In the genomic region with DNA sequence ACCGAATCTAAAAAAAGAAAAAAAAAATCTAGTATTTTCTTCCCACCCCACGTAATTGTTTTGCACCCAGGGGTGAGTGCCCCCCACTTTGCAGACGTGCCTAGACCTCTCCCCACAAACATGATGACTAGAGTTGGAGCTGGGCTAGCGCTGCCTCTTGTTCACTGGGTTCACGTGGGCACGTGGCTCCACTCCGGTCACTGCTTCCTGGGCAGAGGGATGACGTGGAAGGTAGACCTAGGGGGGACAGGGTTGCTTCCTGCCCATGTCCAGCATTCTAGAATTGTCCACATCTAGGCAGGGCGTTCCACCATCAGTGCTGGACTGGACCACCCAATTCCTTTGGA, we compare ENCODE assay signal across 12 cellular contexts. TPM values are rescaled to one million over a fixed set of nuclear protein-coding genes. Genes with fewer than 3 reads are reported as not detected.
DNase-seq lines count a peak whose midpoint lies in the region; ATAC-seq, FAIRE-seq and TF ChIP-seq lines count a peak whose summit lies in the region.
"Had no signal": no experiment of that assay in that cellular context is flagged by ENCODE, and none has a peak within 500 bp of the region (broad histone marks: within the 10 kb centered on the region; RNA-seq: fewer than 3 reads in every experiment).

No MANE protein-coding gene starts in this region.

- H4K20me1 ChIP-seq in keratinocyte (ENCODE audit: control insufficient read depth, extremely low read depth, insufficient read depth, low read length): no peaks in the 10 kb centered on the region

- H3K9me3 ChIP-seq in keratinocyte (ENCODE audit: control insufficient read depth, low read depth, low read length): no peaks in the 10 kb centered on the region
- no peaks in the 10 kb centered on the region for H3K9me3 ChIP-seq in esophagus squamous epithelium
- H3K9me3 ChIP-seq: Peyer's patch, spleen, suprapubic skin had no signal

- no peak for FAIRE-seq in keratinocyte (lab: Jason Lieb, UNC)

- H3K4me2 ChIP-seq in keratinocyte (ENCODE audit: control insufficient read depth, extremely low read depth, insufficient read depth, low read depth, low read length): peak overlapping the region; percentile 58

- DNase-seq in stimulated activated naive CD8-positive, alpha-beta T cell treated with anti-CD3 and anti-CD28 coated beads, Interleukin-15, Interleukin-2, amounts not matched to agents 100 U/mL and 50 U/mL, for 24 hours: no peak
- DNase-seq in WTC11 (ENCODE audit: low spot score) (no peak), keratinocyte (ENCODE audit: low read depth, low spot score) (no peak), NCI-H2081 (lab: John Stamatoyannopoulos, UW) (no peak), glomerular visceral epithelial cell (ENCODE audit: extremely low spot score) (no peak), esophagus squamous epithelium (lab: John Stamatoyannopoulos, UW) (no peak)
- no peak for DNase-seq in activated CD4-positive, alpha-beta T cell treated with anti-CD3 and anti-CD28 coated beads for 1 hour

- peak overlapping the region; percentile 40 for H3K27ac Mint-ChIP-seq in stimulated activated naive CD8-positive, alpha-beta T cell treated with anti-CD3 and anti-CD28 coated beads, Interleukin-15, Interleukin-2, amounts not matched to agents 100 ng/mL and 50 ng/mL, for 24 hours
- no peak overlapping the region for H3K27ac Mint-ChIP-seq in WTC11

- intact Hi-C loops in esophagus squamous epithelium (cut with DNase I): no loop called here

- ATAC-seq in stimulated activated naive CD8-positive, alpha-beta T cell treated with anti-CD3 and anti-CD28 coated beads, Interleukin-15, Interleukin-2, amounts not matched to agents 100 U/mL and 50 U/mL, for 24 hours: no peak
- ATAC-seq in WTC11: no peak

- peaks cover 3 to 12% of the 10 kb centered on the region in 2 experiments for H3K36me3 ChIP-seq in keratinocyte (ENCODE audit: control insufficient read depth in 2 of 2, extremely low read depth in 1 of 2, insufficient read depth in 2 of 2, low read length in 2 of 2)
- H3K36me3 ChIP-seq in esophagus squamous epithelium: peaks cover 0 to 12% (median 0%) of the 10 kb centered on the region in 3 donors
- H3K36me3 ChIP-seq: Peyer's patch, suprapubic skin had no signal

- no peak for TF ChIP-seq CTCF in WTC11 (IDR thresholded peaks at IDR 0.05)
- no peak for TF ChIP-seq CTCF in keratinocyte (optimal IDR thresholded peaks at IDR 0.05 in 1 of 3, IDR thresholded peaks at IDR 0.05 in 1 of 3, conservative IDR thresholded peaks at IDR 0.05 in 1 of 3; ENCODE audit: extremely low read depth in 1 of 3, insufficient read depth in 2 of 3, low read length in 3 of 3)
- TF ChIP-seq CTCF in esophagus squamous epithelium (IDR thresholded peaks at IDR 0.05): no peak

- H3K9me1 ChIP-seq in keratinocyte (ENCODE audit: control insufficient read depth, extremely low read depth, insufficient read depth, low read length): no peaks in the 10 kb centered on the region

- no peak overlapping the region for H3K4me3 ChIP-seq in keratinocyte (ENCODE audit: control insufficient read depth in 2 of 3, extremely low read depth in 1 of 3, insufficient read depth in 2 of 3, low read depth in 1 of 3, low read length in 3 of 3)
- no peak overlapping the region for H3K4me3 ChIP-seq in esophagus squamous epithelium

- no peaks in the 10 kb centered on the region for H3K27me3 ChIP-seq in keratinocyte (ENCODE audit: control insufficient read depth, extremely low read depth, insufficient read depth, low read length)
- H3K27me3 ChIP-seq in esophagus squamous epithelium: no peaks in the 10 kb centered on the region
- H3K27me3 ChIP-seq: Peyer's patch, spleen, suprapubic skin had no signal

- no peak overlapping the region for H3K27ac ChIP-seq in keratinocyte (ENCODE audit: control insufficient read depth, insufficient read depth, low read length)
- H3K27ac ChIP-seq in esophagus squamous epithelium: no peak overlapping the region
- H3K27ac ChIP-seq: suprapubic skin had no signal

- POLR2A ChIA-PET in WTC11 (lab: Charles Lee): interaction anchor here (0.7 to 1.2 kb wide), 7 partner anchors 12 to 418 kb away, joined by 3 to 5 read pairs (median 3); no protein-coding TSS in a partner anchor

- H3K4me1 Mint-ChIP-seq in stimulated activated naive CD8-positive, alpha-beta T cell treated with anti-CD3 and anti-CD28 coated beads, Interleukin-15, Interleukin-2, amounts not matched to agents 100 ng/mL and 50 ng/mL, for 24 hours (ENCODE audit: low read depth): peaks cover 12% of the 10 kb centered on the region
- H3K4me1 Mint-ChIP-seq in WTC11: peaks cover 26% of the 10 kb centered on the region

- peaks cover 14% of the 10 kb centered on the region for H3K4me1 ChIP-seq in keratinocyte (ENCODE audit: control insufficient read depth, extremely low read depth, insufficient read depth, low read length)
- H3K4me1 ChIP-seq in esophagus squamous epithelium: peaks cover 18 to 40% (median 20%) of the 10 kb centered on the region in 3 donors

- WGBS in esophagus squamous epithelium, 2 donors: 87 to 89% methylated on average over 3 to 9 of the region's 9 CpGs

- H2AFZ ChIP-seq in keratinocyte (ENCODE audit: control insufficient read depth, low read length): no peak overlapping the region

- dilution Hi-C loops in keratinocyte (cut with MboI; ENCODE audit: extremely low pct_ligation_motif_present, low sequenced_read_pairs): no loop called here

- H3K36me3 Mint-ChIP-seq in stimulated activated naive CD8-positive, alpha-beta T cell treated with anti-CD3 and anti-CD28 coated beads, Interleukin-15, Interleukin-2, amounts not matched to agents 100 ng/mL and 50 ng/mL, for 24 hours (ENCODE audit: low read depth): peaks cover 13% of the 10 kb centered on the region
- H3K36me3 Mint-ChIP-seq in WTC11: peaks cover 11% of the 10 kb centered on the region

- no peak overlapping the region for H3K4me3 Mint-ChIP-seq in stimulated activated naive CD8-positive, alpha-beta T cell treated with anti-CD3 and anti-CD28 coated beads, Interleukin-15, Interleukin-2, amounts not matched to agents 100 ng/mL and 50 ng/mL, for 24 hours
- H3K4me3 Mint-ChIP-seq in WTC11: peak overlapping the region; percentile 68

- CTCF ChIA-PET in WTC11 (lab: Charles Lee): interaction anchor here (1.0 to 2.0 kb wide), 7 partner anchors 12 to 318 kb away, joined by 3 to 18 read pairs (median 10); partner anchors contain the start of gene ELN

- H3K9ac ChIP-seq in keratinocyte (ENCODE audit: control insufficient read depth, extremely low read depth, insufficient read depth, low read length): peak overlapping the region; percentile 22

- H3K79me2 ChIP-seq in keratinocyte (ENCODE audit: control insufficient read depth, insufficient read depth, low read length): peaks cover 2% of the 10 kb centered on the region

- no peaks in the 10 kb centered on the region for H3K27me3 Mint-ChIP-seq in stimulated activated naive CD8-positive, alpha-beta T cell treated with anti-CD3 and anti-CD28 coated beads, Interleukin-15, Interleukin-2, amounts not matched to agents 100 ng/mL and 50 ng/mL, for 24 hours
- no peaks in the 10 kb centered on the region; the same call in 1 of the 2 replicates for H3K27me3 Mint-ChIP-seq in WTC11 (ENCODE audit: low read depth)

- no peak for TF ChIP-seq POLR2A in esophagus squamous epithelium (IDR thresholded peaks at IDR 0.05)

- no peaks in the 10 kb centered on the region for H3K9me3 Mint-ChIP-seq in stimulated activated naive CD8-positive, alpha-beta T cell treated with anti-CD3 and anti-CD28 coated beads, Interleukin-15, Interleukin-2, amounts not matched to agents 100 ng/mL and 50 ng/mL, for 24 hours
- H3K9me3 Mint-ChIP-seq in WTC11: no peaks in the 10 kb centered on the region

TF ChIP-seq in WTC11, 78 proteins besides CTCF, POLR2A, EP300 and RAD21:
- no peak for TF ChIP-seq TEAD4 (CRISPR knock-in tag; IDR thresholded peaks at IDR 0.05)
- TF ChIP-seq, protein P1, sequence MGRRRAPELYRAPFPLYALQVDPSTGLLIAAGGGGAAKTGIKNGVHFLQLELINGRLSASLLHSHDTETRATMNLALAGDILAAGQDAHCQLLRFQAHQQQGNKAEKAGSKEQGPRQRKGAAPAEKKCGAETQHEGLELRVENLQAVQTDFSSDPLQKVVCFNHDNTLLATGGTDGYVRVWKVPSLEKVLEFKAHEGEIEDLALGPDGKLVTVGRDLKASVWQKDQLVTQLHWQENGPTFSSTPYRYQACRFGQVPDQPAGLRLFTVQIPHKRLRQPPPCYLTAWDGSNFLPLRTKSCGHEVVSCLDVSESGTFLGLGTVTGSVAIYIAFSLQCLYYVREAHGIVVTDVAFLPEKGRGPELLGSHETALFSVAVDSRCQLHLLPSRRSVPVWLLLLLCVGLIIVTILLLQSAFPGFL (CRISPR knock-in tag; IDR thresholded peaks at IDR 0.05; ENCODE audit: borderline replicate concordance): no peak
- TF ChIP-seq FOXJ3 (CRISPR knock-in tag; IDR thresholded peaks at IDR 0.05; ENCODE audit: borderline replicate concordance): no peak
- TF ChIP-seq TCF7 (CRISPR knock-in tag; IDR thresholded peaks at IDR 0.05; ENCODE audit: low read depth): no peak
- no peak for TF ChIP-seq ZNF416 (CRISPR knock-in tag; IDR thresholded peaks at IDR 0.05)

RNA-seq across cellular contexts. Expression of gene LIMK1, which starts 0.9 kb away (rescaled TPM):
- total RNA-seq in WTC11 (2021) (85.4 to 92.1 TPM (median 90.6 TPM) in 3 replicates), esophagus squamous epithelium (10 to 100 TPM in 3 of 4 donors, 1 to 10 TPM in 1; 8.0 to 13.2 (median 12.2) TPM)
- polyA plus RNA-seq in keratinocyte: 13.3 to 23.2 TPM (median 22.3 TPM) in 3 replicates
- polyA plus RNA-seq in keratinocyte (2011; ENCODE audit: low read depth): 3.1 TPM
- polyA plus RNA-seq in keratinocyte (2011; cell fraction: cytosol; rRNA removed): 14.9 and 38.1 TPM in 2 replicates
- 28.6 and 33.0 TPM in 2 replicates for polyA plus RNA-seq in keratinocyte (2011; cell fraction: nucleus; rRNA removed)
- 10.4 and 26.8 TPM in 2 replicates for polyA plus RNA-seq in keratinocyte (2012; ENCODE audit: low replicate concordance)
- 38.6 to 189 TPM (median 76.0 TPM) in 3 replicates for polyA minus RNA-seq in keratinocyte
- polyA minus RNA-seq in keratinocyte (2011; cell fraction: cytosol; rRNA and poly(A)+ RNA removed): 40.5 TPM
- 13.2 and 17.9 TPM in 2 replicates for polyA minus RNA-seq in keratinocyte (2011; cell fraction: nucleus; rRNA and poly(A)+ RNA removed)

RNA-seq across cellular contexts. Expression of gene ELN, which starts 54.8 kb away (rescaled TPM):
- total RNA-seq in WTC11 (2021) (3.3 to 5.4 TPM (median 3.9 TPM) in 3 replicates), esophagus squamous epithelium (100 to 1,000 TPM in 1 of 4 donors, 10 to 100 TPM in 2, 1 to 10 TPM in 1; 8.9 to 182 (median 20.3) TPM)
- polyA plus RNA-seq in keratinocyte: not detected in 3 replicates
- polyA plus RNA-seq in keratinocyte (2011; ENCODE audit: low read depth): not detected
- not detected in 2 replicates for polyA plus RNA-seq in keratinocyte (2011; cell fraction: cytosol; rRNA removed)
- not detected in 2 replicates for polyA plus RNA-seq in keratinocyte (2011; cell fraction: nucleus; rRNA removed)
- polyA plus RNA-seq in keratinocyte (2012; ENCODE audit: low replicate concordance): 0.07 TPM in 1 of 2 replicates, not detected in the other
- polyA minus RNA-seq in keratinocyte: not detected in 3 replicates
- not detected for polyA minus RNA-seq in keratinocyte (2011; cell fraction: cytosol; rRNA and poly(A)+ RNA removed)
- polyA minus RNA-seq in keratinocyte (2011; cell fraction: nucleus; rRNA and poly(A)+ RNA removed): not detected in 2 replicates
- total RNA-seq: kidney epithelial cell had no signal
